8 cellular contexts compared by ENCODE assay signal in genomic region chr7:4683043-4683883, GRCh38. TPM values are rescaled to one million over a fixed set of nuclear protein-coding genes. Genes with fewer than 3 reads are reported as not detected.
A peak's percentile ranks its signal among the peaks of the same experiment; 100 is the strongest.
DNase-seq lines count a peak whose midpoint lies in the region; ATAC-seq and TF ChIP-seq lines count a peak whose summit lies in the region.

No MANE protein-coding gene starts in this region.

- WGBS in ovary, 3 donors: 2 to 3% (median 3%) methylated on average over 17 to 23 of the region's 23 CpGs

- intact Hi-C loops in ovary (cut with DNase I): loop anchor here (2.0 to 10.0 kb wide), 6 partner anchors 40 to 64 kb away; no protein-coding TSS in a partner anchor

- TF ChIP-seq POLR2A in ovary (IDR thresholded peaks at IDR 0.05): no peak

- ATAC-seq in HG02759 (IDR thresholded peaks at IDR 0.05; ENCODE audit: unreplicated experiment): no peak

- H3K36me3 ChIP-seq in ovary: no peaks in the 10 kb centered on the region

- H3K4me1 ChIP-seq in ovary (ENCODE audit: insufficient read depth): peaks cover 5% of the 10 kb centered on the region

- TF ChIP-seq CTCF in fibroblast of mammary gland (conservative IDR thresholded peaks at IDR 0.05; ENCODE audit: control insufficient read depth, insufficient read depth, low read depth, low read length): no peak
- TF ChIP-seq CTCF in ovary (IDR thresholded peaks at IDR 0.05): no peak

- TF ChIP-seq EP300 in ovary (IDR thresholded peaks at IDR 0.05): no peak

- peak; percentile 70 for DNase-seq in activated effector memory CD4-positive, alpha-beta T cell treated with anti-CD3 and anti-CD28 coated beads, Interleukin-2, amount 50 U/mL, for 16 hours
- no peak for DNase-seq in activated effector memory CD4-positive, alpha-beta T cell treated with Interleukin-2 at 50 U/mL for 16 hours
- DNase-seq in activated CD8-positive, alpha-beta memory T cell treated with anti-CD3 and anti-CD28 coated beads, Interleukin-2, amount 50 U/mL, for 4 hours: peak; percentile 27
- peak; percentile 33 for DNase-seq in fibroblast of mammary gland (ENCODE audit: low read depth)
- peak; percentile 34 to 67 (median 56) for DNase-seq in ovary
- DNase-seq in NCI-H1436 (lab: John Stamatoyannopoulos, UW): no peak
- DNase-seq in AML-193 (lab: John Stamatoyannopoulos, UW): no peak

- H3K9me3 ChIP-seq in ovary: no peaks in the 10 kb centered on the region

- H3K4me3 ChIP-seq in fibroblast of mammary gland (ENCODE audit: control insufficient read depth, low read depth, low read length) (peak overlapping the region; percentile 85), ovary (peak overlapping the region; percentile 81)

- H3K27ac ChIP-seq in ovary: peak overlapping the region; percentile 65 to 89

- no peaks in the 10 kb centered on the region for H3K27me3 ChIP-seq in ovary

RNA-seq across cellular contexts. Expression of gene FOXK1, which starts 1.2 kb away (rescaled TPM):
- 10 to 100 TPM; 10.9 to 43.9 (median 32.6) TPM for total RNA-seq in ovary
- 10 to 100 TPM in 1 of 2 donors, 1 to 10 TPM in 1; 5.8 to 10.4 TPM for polyA plus RNA-seq in ovary

Comparison
In these comparisons a context has a peak if more than half of its experiments do, and no peak if none do; other contexts are left out.
1. DNase-seq: peak in activated effector memory CD4-positive, alpha-beta T cell treated with anti-CD3 and anti-CD28 coated beads, Interleukin-2, amount 50 U/mL, for 16 hours (single experiment), activated CD8-positive, alpha-beta memory T cell treated with anti-CD3 and anti-CD28 coated beads, Interleukin-2, amount 50 U/mL, for 4 hours (single experiment), fibroblast of mammary gland (single experiment) and ovary (5 of 5); none in activated effector memory CD4-positive, alpha-beta T cell treated with Interleukin-2 at 50 U/mL for 16 hours (single experiment), NCI-H1436 (single experiment) and AML-193 (0 of 2).